15 cellular contexts compared by ENCODE assay signal in the genomic region with DNA sequence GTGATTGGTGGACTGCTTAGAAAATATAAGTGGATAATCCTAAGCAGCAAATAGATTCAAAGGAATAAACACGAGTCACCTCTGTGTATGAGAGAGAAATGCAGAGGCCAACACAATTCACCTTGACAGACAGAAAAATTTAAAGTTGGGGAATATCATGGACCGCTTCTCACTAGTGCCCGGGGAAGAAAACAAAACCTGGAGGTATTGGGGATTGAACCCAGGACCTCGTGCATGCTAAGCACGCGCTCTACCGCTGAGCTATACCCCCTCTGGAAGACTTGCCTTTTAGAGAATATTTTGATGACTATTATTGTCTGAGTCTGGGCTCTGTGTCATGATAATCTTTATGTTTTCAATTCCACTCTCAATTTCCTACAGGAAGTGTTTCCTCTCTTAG.
A peak's percentile ranks its signal among the peaks of the same experiment; 100 is the strongest.
DNase-seq lines count a peak whose midpoint lies in the region; ATAC-seq and TF ChIP-seq lines count a peak whose summit lies in the region.
"Had no signal": no experiment of that assay in that cellular context is flagged by ENCODE, and none has a peak within 500 bp of the region (broad histone marks: within the 10 kb centered on the region; RNA-seq: fewer than 3 reads in every experiment).

No MANE protein-coding gene starts in this region.

- no peaks in the 10 kb centered on the region; a peak in 1 of 4 replicates for H3K4me1 ChIP-seq in HCT116 (ENCODE audit: control insufficient read depth in 1 of 2, insufficient read depth in 2 of 2, low read length in 2 of 2)
- peaks cover 22% of the 10 kb centered on the region for H3K4me1 ChIP-seq in Panc1 (ENCODE audit: control insufficient read depth, insufficient read depth, low read length)

- BruUV-seq in HCT116 (replicated peaks; lab: Mats Ljungman, UMichigan) (no TSS peak), Panc1 (replicated peaks; lab: Mats Ljungman, UMichigan) (no TSS peak)

- TF ChIP-seq POLR2A in HCT116 (IDR thresholded peaks at IDR 0.05; ENCODE audit: borderline replicate concordance, extremely low read depth, insufficient read depth, insufficient read length) (no peak), erythroblast (IDR thresholded peaks at IDR 0.05; ENCODE audit: low read length) (no peak)

- ATAC-seq in HCT116 (peak; percentile 80), Panc1 (peak; percentile 65), Right ventricle myocardium inferior (no peak)

- RAD21 ChIA-PET in HCT116 (lab: Charles Lee; ENCODE audit: low non-redundant PET in 1 of 2, low total read pairs in 2 of 2, uncharacterized antibody in 2 of 2, unreplicated experiment in 2 of 2): no interaction called here

- intact Hi-C loops in HCT116 (cut with micrococcal nuclease) (no loop called here), Panc1 (cut with micrococcal nuclease; ENCODE audit: unreplicated experiment) (no loop called here), Right ventricle myocardium inferior (cut with DNase I) (no loop called here)

- CTCF ChIA-PET in HCT116 (lab: Charles Lee) (interaction anchor here (1.0 kb wide), 1 partner anchor 26 kb away, joined by 4 read pairs; no protein-coding TSS in a partner anchor), Panc1 (lab: Charles Lee) (no interaction called here)

- TF ChIP-seq RAD21 in HCT116 (IDR thresholded peaks at IDR 0.05; ENCODE audit: low read depth): no peak

- peaks cover 6% of the 10 kb centered on the region for H3K36me3 Mint-ChIP-seq in chondrocyte (ENCODE audit: low read depth)

- H3K27me3 ChIP-seq in HCT116 (ENCODE audit: insufficient read depth, low read length): no peaks in the 10 kb centered on the region
- no peaks in the 10 kb centered on the region; the same call in 1 of the 2 replicates for H3K27me3 ChIP-seq in Panc1 (ENCODE audit: control insufficient read depth, insufficient read depth, low read length)

- H3K4me2 ChIP-seq in HCT116 (ENCODE audit: low read length): no peak overlapping the region

- H2AFZ ChIP-seq in HCT116 (ENCODE audit: low read depth, low read length, poor library complexity, severe bottlenecking): peak overlapping the region; percentile 63
- H2AFZ ChIP-seq: GM23248 had no signal

- POLR2A ChIA-PET in HCT116 (lab: Charles Lee): no interaction called here
- POLR2A ChIA-PET in Panc1 (lab: Charles Lee): no interaction called here

- H3K4me3 ChIP-seq in HCT116 (replicated peaks in 1 of 2; ENCODE audit: low read depth in 1 of 2, low read length in 2 of 2): no peak overlapping the region
- peak overlapping the region in 1 of 2 experiments; percentile 12; a peak in 1 of 4 replicates for H3K4me3 ChIP-seq in Panc1 (ENCODE audit: low read depth in 2 of 2, low read length in 2 of 2)
- H3K4me3 ChIP-seq: GM23248 had no signal

- H4K20me1 ChIP-seq in HCT116 (ENCODE audit: insufficient read depth): no peaks in the 10 kb centered on the region

- H3K9ac ChIP-seq in HCT116 (ENCODE audit: low read length): no peak overlapping the region
- H3K9ac ChIP-seq: GM23248 had no signal

- H3K27ac ChIP-seq in HCT116 (ENCODE audit: low read depth, low read length): no peak overlapping the region
- no peak overlapping the region for H3K27ac ChIP-seq in Panc1 (ENCODE audit: low read length)
- H3K27ac ChIP-seq: GM23248, WERI-Rb-1 had no signal

- no peak overlapping the region for H3K27ac Mint-ChIP-seq in chondrocyte (ENCODE audit: unreplicated experiment)

- H3K27me3 Mint-ChIP-seq in chondrocyte (ENCODE audit: low read depth): peaks cover 76% of the 10 kb centered on the region

- H3K9me3 Mint-ChIP-seq in chondrocyte (ENCODE audit: low read depth): no peaks in the 10 kb centered on the region

- H3K4me3 Mint-ChIP-seq in chondrocyte (ENCODE audit: unreplicated experiment): no peak overlapping the region
- H3K4me3 Mint-ChIP-seq: activated naive CD4-positive, alpha-beta T cell treated with anti-CD3 and anti-CD28 coated beads, Interleukin-2, amount 50 U/mL, for 24 hours had no signal

- no peaks in the 10 kb centered on the region for H3K9me3 ChIP-seq in HCT116 (ENCODE audit: control insufficient read depth in 1 of 2, insufficient read depth in 1 of 2, low read depth in 1 of 2, low read length in 2 of 2)
- no peaks in the 10 kb centered on the region for H3K9me3 ChIP-seq in Panc1 (ENCODE audit: control insufficient read depth, insufficient read depth, low read depth, low read length)

- H3K79me2 ChIP-seq in HCT116 (ENCODE audit: insufficient read depth, low read length): no peaks in the 10 kb centered on the region

- H3K36me3 ChIP-seq in HCT116 (ENCODE audit: control insufficient read depth in 1 of 2, insufficient read depth in 2 of 2, low read length in 2 of 2) (no peaks in the 10 kb centered on the region), Panc1 (ENCODE audit: control insufficient read depth, insufficient read depth, low read length) (no peaks in the 10 kb centered on the region)
- H3K36me3 ChIP-seq: WERI-Rb-1 had no signal

- in situ Hi-C loops in Panc1 (cut with HindIII; ENCODE audit: low pct_unique_long_range_greater_than_20kb, low sequenced_read_pairs): no loop called here

- DNase-seq in Daoy (ENCODE audit: low read depth) (peak; percentile 68), HCT116 (ENCODE audit: low read depth, low spot score) (no peak), Panc1 (ENCODE audit: low read depth, low spot score) (no peak), erythroblast (lab: John Stamatoyannopoulos, UW) (peak; percentile 36 to 39), Right ventricle myocardium inferior (ENCODE audit: missing footprints) (no peak), NCI-H1092 (lab: John Stamatoyannopoulos, UW) (no peak), chondrocyte (ENCODE audit: low spot score) (no peak), DMS153 treated with DMSO at 0.1 percent for 48 hours (lab: John Stamatoyannopoulos, UW; ENCODE audit: unreplicated experiment) (no peak)
- DNase-seq: DND-41; GM23248; islet precursor cell; NCI-H510A; stimulated activated CD4-positive, alpha-beta T cell treated with anti-CD3 and anti-CD28 coated beads, Interleukin-2, amount 100 ng/mL, for 48 hours; WERI-Rb-1 had no signal

- TF ChIP-seq CTCF in HCT116 (IDR thresholded peaks at IDR 0.05 in 2 of 3, conservative IDR thresholded peaks at IDR 0.05 in 1 of 3; ENCODE audit: borderline replicate concordance in 1 of 3, insufficient read depth in 1 of 3, low read depth in 2 of 3, low read length in 2 of 3) (no peak), Panc1 (IDR thresholded peaks at IDR 0.05) (no peak), chondrocyte (IDR thresholded peaks at IDR 0.05) (no peak)

- H3K9me2 ChIP-seq in HCT116 (ENCODE audit: insufficient read depth): no peaks in the 10 kb centered on the region

- peaks cover 33% of the 10 kb centered on the region for H3K4me1 Mint-ChIP-seq in chondrocyte (ENCODE audit: low read depth)

TF ChIP-seq in HCT116, 20 proteins besides CTCF, POLR2A, EP300 and RAD21:
- TF ChIP-seq SIN3A (IDR thresholded peaks at IDR 0.05; ENCODE audit: low read depth) (no peak), CBX3 (IDR thresholded peaks at IDR 0.05; ENCODE audit: low read depth) (peak; percentile 80), EZH2phosphoT487 (IDR thresholded peaks at IDR 0.05; ENCODE audit: borderline replicate concordance) (no peak), ZFX (IDR thresholded peaks at IDR 0.05) (no peak)
- TF ChIP-seq, protein P1, sequence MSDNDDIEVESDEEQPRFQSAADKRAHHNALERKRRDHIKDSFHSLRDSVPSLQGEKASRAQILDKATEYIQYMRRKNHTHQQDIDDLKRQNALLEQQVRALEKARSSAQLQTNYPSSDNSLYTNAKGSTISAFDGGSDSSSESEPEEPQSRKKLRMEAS (IDR thresholded peaks at IDR 0.05): peak; percentile 53
- TF ChIP-seq, protein P2, sequence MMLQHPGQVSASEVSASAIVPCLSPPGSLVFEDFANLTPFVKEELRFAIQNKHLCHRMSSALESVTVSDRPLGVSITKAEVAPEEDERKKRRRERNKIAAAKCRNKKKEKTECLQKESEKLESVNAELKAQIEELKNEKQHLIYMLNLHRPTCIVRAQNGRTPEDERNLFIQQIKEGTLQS (IDR thresholded peaks at IDR 0.05): peak; percentile 92

Comparison
In these comparisons a context has a peak if more than half of its experiments do, and no peak if none do; other contexts are left out.
1. DNase-seq: peak in Daoy (single experiment) and erythroblast (2 of 2); none in HCT116 (single experiment), Panc1 (single experiment), Right ventricle myocardium inferior (single experiment), NCI-H1092 (single experiment), chondrocyte (single experiment) and DMS153 treated with DMSO at 0.1 percent for 48 hours (single experiment).